1 cellular context compared by ENCODE assay signal in genomic region chr20:34954905-34955231, GRCh38.
TF ChIP-seq lines count a peak whose summit lies in the region.

No MANE protein-coding gene starts in this region.

TF ChIP-seq in liver, 16 proteins besides CTCF, POLR2A, EP300 and RAD21 (continued from another document):
- TF ChIP-seq REST (IDR thresholded peaks at IDR 0.05) (no peak), EGR1 (IDR thresholded peaks at IDR 0.05; ENCODE audit: low read depth in 2 of 2) (no peak), GABPA (IDR thresholded peaks at IDR 0.05 in 1 of 2, conservative IDR thresholded peaks at IDR 0.05 in 1 of 2) (no peak), HNF4G (IDR thresholded peaks at IDR 0.05) (no peak)
TF ChIP-seq in liver: peak in this region for 0.
